Comparison of ENCODE assay signal across 8 cellular contexts in the genomic region with DNA sequence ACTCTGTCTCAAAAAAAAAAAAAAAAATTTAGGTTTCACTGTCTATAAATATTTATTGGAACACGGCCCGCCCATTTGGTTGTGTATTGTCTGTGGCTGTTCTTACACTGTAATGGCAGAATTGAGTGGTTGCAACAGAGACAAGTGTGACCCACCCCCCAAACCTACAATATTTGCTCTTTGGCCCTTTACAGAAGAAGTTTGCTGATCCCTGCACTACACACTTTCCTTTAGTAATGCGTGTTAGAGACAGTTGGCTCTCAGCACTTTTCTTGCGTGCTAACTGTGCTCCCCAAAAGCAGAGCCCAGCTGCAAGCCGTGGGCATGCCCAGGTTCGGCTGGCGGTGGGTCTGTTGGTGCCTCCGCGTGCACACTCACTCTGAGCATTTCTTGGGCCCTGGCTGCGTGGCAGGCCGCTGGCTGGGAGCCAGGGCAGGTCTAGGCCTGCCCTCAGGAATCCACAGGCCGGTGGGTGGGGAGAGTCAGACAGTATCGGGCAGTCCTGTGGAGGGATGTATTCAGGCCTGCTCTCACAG.
A peak's percentile ranks its signal among the peaks of the same experiment; 100 is the strongest.
DNase-seq lines count a peak whose midpoint lies in the region; ATAC-seq and TF ChIP-seq lines count a peak whose summit lies in the region.

No MANE protein-coding gene starts in this region.

- TF ChIP-seq CTCF in brain microvascular endothelial cell (IDR thresholded peaks at IDR 0.05; ENCODE audit: low read depth, low read length, missing control alignments), result no peak

- peak; percentile 43 for ATAC-seq in GM19023 (IDR thresholded peaks at IDR 0.05; ENCODE audit: unreplicated experiment)
- peak; percentile 44 for ATAC-seq in HG03354 (IDR thresholded peaks at IDR 0.05; ENCODE audit: poor library complexity, severe bottlenecking, unreplicated experiment)

- in situ Hi-C loops in brain microvascular endothelial cell (cut with HindIII; ENCODE audit: low pct_ligation_motif_present, low sequenced_read_pairs), result no loop called here

- no peaks in the 10 kb centered on the region for H3K36me3 ChIP-seq in brain microvascular endothelial cell (replicated peaks)

- H3K27ac ChIP-seq in skin epidermis (peak overlapping the region in 16 of 21 experiments; percentile 4 to 79 (median 56)), brain microvascular endothelial cell (no peak overlapping the region)

- no peak overlapping the region for H3K4me3 ChIP-seq in skin epidermis
- H3K4me3 ChIP-seq in brain microvascular endothelial cell (ENCODE audit: low read depth, low read length), result no peak overlapping the region

- H3K27me3 ChIP-seq in brain microvascular endothelial cell (replicated peaks), result no peaks in the 10 kb centered on the region

- DNase-seq in amniotic epithelial cell (ENCODE audit: low read depth) (peak; percentile 42), brain microvascular endothelial cell (no peak), cerebellum (ENCODE audit: low spot score) (no peak), A172 (ENCODE audit: low spot score) (no peak)
- no peak for DNase-seq in NK-92 treated with Interleukin-12 subunit alpha and Interleukin-12 subunit beta, amount 100 ng/mL, for 24 hours (lab: John Stamatoyannopoulos, UW)
